In genomic region chrX:139320661-139321354, GRCh38 we compare ENCODE assay signal across 4 cellular contexts.
DNase-seq lines count a peak whose midpoint lies in the region; ATAC-seq, FAIRE-seq and TF ChIP-seq lines count a peak whose summit lies in the region.
"Not testable (repeated sequence)": the region's sequence is repeated elsewhere in the genome, so short reads cannot be mapped to it uniquely, and the experiment has no call there.

No MANE protein-coding gene starts in this region.

- H3K27ac Mint-ChIP-seq in chondrocyte (ENCODE audit: unreplicated experiment) = not testable (repeated sequence)

- not testable (repeated sequence) for H3K4me3 Mint-ChIP-seq in chondrocyte (ENCODE audit: unreplicated experiment)

- TF ChIP-seq CTCF in chondrocyte (IDR thresholded peaks at IDR 0.05); kidney (IDR thresholded peaks at IDR 0.05; ENCODE audit: borderline replicate concordance, extremely low read depth, insufficient read depth); spleen (IDR thresholded peaks at IDR 0.05 in 8 of 11, conservative IDR thresholded peaks at IDR 0.05 in 3 of 11): not testable (repeated sequence)

- H3K27me3 Mint-ChIP-seq in chondrocyte (ENCODE audit: low read depth) = not testable (repeated sequence)

- not testable (repeated sequence) for H3K36me3 Mint-ChIP-seq in chondrocyte (ENCODE audit: low read depth)

- DNase-seq in chondrocyte (ENCODE audit: low spot score) (peak; percentile 86), Right ventricle myocardium superior (peak; percentile 13), kidney (peak; percentile 55), spleen (peak; percentile 67)

- WGBS in spleen, 5 donors = 89 to 97% (median 94%) methylated on average over 11 to 38 of the region's 38 CpGs

- not testable (repeated sequence) for H3K27ac ChIP-seq in kidney (ENCODE audit: low read depth in 2 of 2, low read length in 2 of 2); spleen

- ATAC-seq in Right ventricle myocardium superior (ENCODE audit: poor library complexity) = not testable (repeated sequence)

- H3K27me3 ChIP-seq in spleen (replicated peaks in 1 of 7) = not testable (repeated sequence)

- H3K4me3 ChIP-seq in kidney (ENCODE audit: low read length in 2 of 2); spleen: not testable (repeated sequence)

- intact Hi-C loops in Right ventricle myocardium superior (cut with DNase I); kidney (cut with DNase I); spleen (cut with DNase I; ENCODE audit: low total_unique reads): not testable (repeated sequence)

- not testable (repeated sequence) for H3K9ac ChIP-seq in kidney (ENCODE audit: low read length in 2 of 2)

- TF ChIP-seq POLR2A in spleen (IDR thresholded peaks at IDR 0.05) = not testable (repeated sequence)

- not testable (repeated sequence) for FAIRE-seq in kidney (lab: Jason Lieb, UNC)

- H3K4me1 Mint-ChIP-seq in chondrocyte (ENCODE audit: low read depth) = not testable (repeated sequence)

- not testable (repeated sequence) for H3K9me3 ChIP-seq in kidney (ENCODE audit: control insufficient read depth in 1 of 2, low read length in 2 of 2); spleen

- H3K4me1 ChIP-seq in kidney (ENCODE audit: control insufficient read depth in 1 of 2, insufficient read depth in 1 of 2, low read depth in 1 of 2, low read length in 2 of 2); spleen: not testable (repeated sequence)

- not testable (repeated sequence) for H3K36me3 ChIP-seq in kidney (ENCODE audit: control insufficient read depth in 1 of 2, insufficient read depth in 2 of 2, low read length in 2 of 2); spleen

- H3K9me3 Mint-ChIP-seq in chondrocyte (ENCODE audit: low read depth) = peaks cover 15% of the 10 kb centered on the region

Comparison
In these comparisons a context has a peak if more than half of its experiments do, and no peak if none do; other contexts are left out.
1. DNase-seq: peak in every context shown above with its lines; median percentile 86 in chondrocyte; 67 in spleen; 55 in kidney; 13 in Right ventricle myocardium superior.